20 cellular contexts compared by ENCODE assay signal in genomic region chr12:26309646-26310045, GRCh38.
A peak's percentile ranks its signal among the peaks of the same experiment; 100 is the strongest.
DNase-seq lines count a peak whose midpoint lies in the region; ATAC-seq and TF ChIP-seq lines count a peak whose summit lies in the region.
"Had no signal": no experiment of that assay in that cellular context is flagged by ENCODE, and none has a peak within 500 bp of the region (broad histone marks: within the 10 kb centered on the region; RNA-seq: fewer than 3 reads in every experiment).

No MANE protein-coding gene starts in this region.

- H3K4me2 ChIP-seq in hepatocyte, result no peak overlapping the region
- H3K4me2 ChIP-seq: SK-N-SH had no signal

- H3K27me3 ChIP-seq in hepatocyte, result no peaks in the 10 kb centered on the region

- H3K4me3 Mint-ChIP-seq in chondrocyte (ENCODE audit: unreplicated experiment), result no peak overlapping the region
- H3K4me3 Mint-ChIP-seq: T-helper 1 cell treated with Interleukin-12 subunit alpha and Interleukin-12 subunit beta and Interleukin-4 antibody, amounts not matched to agents 30 μg/mL and 1 μg/mL, for 36 hours had no signal

- no peaks in the 10 kb centered on the region for H3K36me3 ChIP-seq in hepatocyte (replicated peaks; ENCODE audit: insufficient read depth, low read depth)

- peaks cover 15% of the 10 kb centered on the region for H3K36me3 Mint-ChIP-seq in chondrocyte (ENCODE audit: low read depth)

- H3K4me1 Mint-ChIP-seq in chondrocyte (ENCODE audit: low read depth), result no peaks in the 10 kb centered on the region

- no peaks in the 10 kb centered on the region for H3K9me3 ChIP-seq in hepatocyte (ENCODE audit: low read depth)

- WGBS in hepatocyte (ENCODE audit: low lambda C conversion rate, missing lambda C conversion rate), result 64% methylated on average over 4 of the region's 4 CpGs

- no peak overlapping the region for H3K27ac ChIP-seq in hepatocyte
- H3K27ac ChIP-seq: 22Rv1 had no signal

- no peaks in the 10 kb centered on the region for H3K79me2 ChIP-seq in hepatocyte

- ATAC-seq in HG02642 (IDR thresholded peaks at IDR 0.05; ENCODE audit: poor library complexity, unreplicated experiment), result no peak
- ATAC-seq: K562 had no signal

- no peaks in the 10 kb centered on the region for H3K9me2 ChIP-seq in hepatocyte (replicated peaks; ENCODE audit: insufficient read depth)
- H3K9me2 ChIP-seq: SK-N-SH had no signal

- TF ChIP-seq CTCF in LNCAP (IDR thresholded peaks at IDR 0.05) (0 out of 2 replicates have a peak, but pooled peaks have one; percentile 16), chondrocyte (IDR thresholded peaks at IDR 0.05) (peak; percentile 12), hepatocyte (IDR thresholded peaks at IDR 0.05; ENCODE audit: poor library complexity) (peak; percentile 3)

- H2AFZ ChIP-seq in hepatocyte, result no peak overlapping the region

- H3K27ac Mint-ChIP-seq in chondrocyte (ENCODE audit: unreplicated experiment), result no peak overlapping the region
- H3K27ac Mint-ChIP-seq: T-helper 1 cell treated with Interleukin-12 subunit alpha and Interleukin-12 subunit beta and Interleukin-4 antibody, amounts not matched to agents 30 μg/mL and 1 μg/mL, for 36 hours had no signal

- DNase-seq in DMS53 (lab: John Stamatoyannopoulos, UW) (peak; percentile 31), DMS53 treated with DMSO at 0.1 percent for 48 hours (lab: John Stamatoyannopoulos, UW; ENCODE audit: unreplicated experiment) (no peak), chondrocyte (ENCODE audit: low spot score) (no peak), hepatocyte (ENCODE audit: low spot score) (no peak), kidney tubule cell (ENCODE audit: low spot score) (no peak), COLO829 (ENCODE audit: low spot score) (no peak)
- DNase-seq: HCEC 1CT, Kasumi-1, NCI-H1417, NCI-H1694, NCI-H2029 treated with DMSO at 0.1 percent for 48 hours, NCI-H446 treated with DMSO at 0.1 percent for 48 hours, NCI-H526, SK-N-SH, SW 1271 had no signal

- H3K4me1 ChIP-seq in hepatocyte (ENCODE audit: insufficient read depth), result no peaks in the 10 kb centered on the region

- H3K27me3 Mint-ChIP-seq in chondrocyte (ENCODE audit: low read depth), result no peaks in the 10 kb centered on the region

- H4K20me1 ChIP-seq in hepatocyte (ENCODE audit: insufficient read depth, poor library complexity, severe bottlenecking), result no peaks in the 10 kb centered on the region

- H3K4me3 ChIP-seq in hepatocyte, result no peak overlapping the region
- H3K4me3 ChIP-seq: K562 had no signal

- H3K9me3 Mint-ChIP-seq in chondrocyte (ENCODE audit: low read depth), result peaks cover 43% of the 10 kb centered on the region
